In genomic region chr2:64086347-64087082, GRCh38 we compare ENCODE assay signal across 1 cellular context.
TF ChIP-seq lines count a peak whose summit lies in the region.

No MANE protein-coding gene starts in this region.

TF ChIP-seq in GM12878, 131 proteins besides CTCF, POLR2A, EP300 and RAD21 (continued from another document):
- TF ChIP-seq RELB (IDR thresholded peaks at IDR 0.05; ENCODE audit: low read depth) (no peak), ETV6 (conservative IDR thresholded peaks at IDR 0.05 in 1 of 2, IDR thresholded peaks at IDR 0.05 in 1 of 2; ENCODE audit: borderline replicate concordance in 1 of 2, low read depth in 1 of 2) (no peak), SREBF1 (IDR thresholded peaks at IDR 0.05; ENCODE audit: low read length) (peak; percentile 58; the same call in 1 of the 2 replicates)
